Comparison of ENCODE assay signal across 25 cellular contexts in the genomic region with DNA sequence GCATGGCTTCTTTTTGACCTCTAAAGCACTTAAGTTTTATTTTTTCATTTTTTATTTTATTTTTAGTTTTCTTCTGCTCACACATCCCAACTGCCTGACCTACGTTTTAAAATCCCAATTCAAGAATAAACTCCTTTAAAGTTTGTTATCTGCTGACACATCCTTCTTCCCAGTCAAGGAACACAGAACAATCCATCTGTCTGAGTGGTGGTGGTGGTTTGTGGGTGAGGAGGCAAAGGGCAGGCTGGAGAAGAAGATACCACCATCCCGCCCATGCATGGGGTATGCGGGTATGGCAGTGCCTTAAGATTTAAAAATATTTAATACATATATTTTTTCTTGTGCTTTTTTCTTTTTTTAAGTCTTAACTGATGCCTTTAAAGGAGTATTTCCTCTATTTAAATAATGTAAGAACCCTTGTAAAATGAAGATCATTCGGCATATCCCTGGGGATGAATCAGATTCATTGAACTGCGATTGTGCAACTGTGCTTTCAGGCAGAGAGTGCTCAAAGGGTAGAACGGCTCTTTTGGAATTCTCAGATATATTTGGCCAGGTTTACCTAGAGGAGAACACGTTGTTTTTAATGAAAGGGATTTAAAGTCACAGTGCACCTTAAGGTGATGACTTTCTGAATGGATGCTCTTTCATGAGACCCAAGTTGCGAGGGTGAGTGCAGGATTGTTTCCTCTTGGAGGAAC. TPM values are rescaled to one million over a fixed set of nuclear protein-coding genes. Genes with fewer than 3 reads are reported as not detected.
DNase-seq lines count a peak whose midpoint lies in the region; TF ChIP-seq lines count a peak whose summit lies in the region.
"Had no signal": no experiment of that assay in that cellular context is flagged by ENCODE, and none has a peak within 500 bp of the region (broad histone marks: within the 10 kb centered on the region; RNA-seq: fewer than 3 reads in every experiment).

No MANE protein-coding gene starts in this region.

- intact Hi-C loops in PC-9 (cut with micrococcal nuclease; ENCODE audit: unreplicated experiment), result no loop called here

- peaks cover 11% of the 10 kb centered on the region for H3K4me1 ChIP-seq in PC-9 (replicated peaks; ENCODE audit: insufficient read depth)
- H3K4me1 ChIP-seq: adrenal gland, BLaER1, gastroesophageal sphincter had no signal

- H3K9me2 ChIP-seq in PC-9 (ENCODE audit: insufficient read depth), result no peaks in the 10 kb centered on the region

- no peaks in the 10 kb centered on the region for H3K79me2 ChIP-seq in PC-9 (ENCODE audit: low read depth)
- H3K79me2 ChIP-seq: hepatocyte had no signal

- POLR2A ChIA-PET in PC-9 (lab: Charles Lee; ENCODE audit: unreplicated experiment), result no interaction called here

- DNase-seq in CMK (ENCODE audit: low read depth) (peak; percentile 62), fibroblast of mammary gland (ENCODE audit: low read depth) (peak; percentile 76), renal cortical epithelial cell (ENCODE audit: low read depth) (peak; percentile 88), PC-9 (no peak), substantia nigra (lab: John Stamatoyannopoulos, UW) (no peak)
- DNase-seq in stimulated activated CD4-positive, alpha-beta T cell treated with anti-CD3 and anti-CD28 coated beads, Interleukin-2, amount 100 ng/mL, for 24 hours, result no peak
- DNase-seq: activated CD4-positive, alpha-beta T cell treated with anti-CD3 and anti-CD28 coated beads for 4 hours; activated CD8-positive, alpha-beta T cell treated with anti-CD3 and anti-CD28 coated beads, Interleukin-2, amount 10 ng/mL, durations not matched to agents 7 days and 5 days; activated naive CD4-positive, alpha-beta T cell treated with anti-CD3 and anti-CD28 coated beads for 36 hours; adrenal gland; brain microvascular endothelial cell; DMS153; dorsolateral prefrontal cortex; HFFc6; NCI-H2029 treated with DMSO at 0.1 percent for 48 hours; NCI-H526; PC-3; small intestine; stimulated activated naive CD8-positive, alpha-beta T cell treated with anti-CD3 and anti-CD28 coated beads, Interleukin-15, Interleukin-2, amounts not matched to agents 100 U/mL and 50 U/mL, for 24 hours; WERI-Rb-1 had no signal

- BruUV-seq in PC-9 (replicated peaks; lab: Mats Ljungman, UMichigan), result no TSS peak

- no peaks in the 10 kb centered on the region for H3F3A ChIP-seq in PC-9 (ENCODE audit: insufficient read depth, low read depth)

- H2AFZ ChIP-seq in PC-9, result no peak overlapping the region
- H2AFZ ChIP-seq: hepatocyte had no signal

- H3K36me3 ChIP-seq in PC-9 (ENCODE audit: low read depth), result no peaks in the 10 kb centered on the region
- H3K36me3 ChIP-seq: adrenal gland, BLaER1, brain microvascular endothelial cell, gastroesophageal sphincter, thoracic aorta, WERI-Rb-1 had no signal

- H3K9me3 ChIP-seq in PC-9 (ENCODE audit: insufficient read depth, low read depth), result no peaks in the 10 kb centered on the region
- H3K9me3 ChIP-seq: adrenal gland, BLaER1, gastroesophageal sphincter, thoracic aorta had no signal

- H3K4me3 ChIP-seq in fibroblast of mammary gland (ENCODE audit: control insufficient read depth, low read depth, low read length), result no peak overlapping the region
- H3K4me3 ChIP-seq in PC-9, result no peak overlapping the region
- H3K4me3 ChIP-seq: adrenal gland, BLaER1, dorsolateral prefrontal cortex, gastroesophageal sphincter, hepatocyte, thoracic aorta had no signal

- no peak overlapping the region for H3K4me2 ChIP-seq in PC-9
- H3K4me2 ChIP-seq: BLaER1, hepatocyte had no signal

- H3K27ac ChIP-seq in VCaP (peak overlapping the region; percentile 69; the same call in 1 of the 2 replicates), PC-9 (no peak overlapping the region), substantia nigra (ENCODE audit: low read depth, low read length, poor library complexity, severe bottlenecking) (no peak overlapping the region)
- H3K27ac ChIP-seq: adrenal gland, BLaER1, brain microvascular endothelial cell, dorsolateral prefrontal cortex, gastroesophageal sphincter, hepatocyte, thoracic aorta, WERI-Rb-1 had no signal

- TF ChIP-seq CTCF in VCaP (conservative IDR thresholded peaks at IDR 0.05) (no peak), fibroblast of mammary gland (conservative IDR thresholded peaks at IDR 0.05; ENCODE audit: control insufficient read depth, insufficient read depth, low read depth, low read length) (no peak), PC-9 (conservative IDR thresholded peaks at IDR 0.05) (no peak)

- CTCF ChIA-PET in PC-9 (lab: Charles Lee), result no interaction called here

- no peaks in the 10 kb centered on the region for H4K20me1 ChIP-seq in PC-9 (ENCODE audit: insufficient read depth)
- H4K20me1 ChIP-seq: BLaER1 had no signal

- no peaks in the 10 kb centered on the region for H3K27me3 ChIP-seq in PC-9 (ENCODE audit: insufficient read depth, low read depth)
- H3K27me3 ChIP-seq: adrenal gland, BLaER1, brain microvascular endothelial cell, gastroesophageal sphincter, hepatocyte had no signal

RNA-seq across cellular contexts. Expression of gene ELOVL6, which starts 51.4 kb away (rescaled TPM):
- total RNA-seq in renal cortical epithelial cell (17.0 and 31.7 TPM in 2 replicates), PC-9 (2021) (13.2 and 25.3 TPM in 2 replicates)

Comparison
In these comparisons a context has a peak if more than half of its experiments do, and no peak if none do; other contexts are left out.
1. DNase-seq: peak in CMK (single experiment), fibroblast of mammary gland (single experiment) and renal cortical epithelial cell (single experiment); none in PC-9 (0 of 2), stimulated activated CD4-positive, alpha-beta T cell treated with anti-CD3 and anti-CD28 coated beads, Interleukin-2, amount 100 ng/mL, for 24 hours (0 of 2) and substantia nigra (0 of 49).